ENCODE assay signal across 27 cellular contexts in genomic region chr14:66094001-66094727, GRCh38.
"Had no signal": no experiment of that assay in that cellular context is flagged by ENCODE, and none has a peak within 500 bp of the region (broad histone marks: within the 10 kb centered on the region; RNA-seq: fewer than 3 reads in every experiment).

No MANE protein-coding gene starts in this region.

- H3K4me1 ChIP-seq: parathyroid adenoma, psoas muscle, right lobe of liver, sigmoid colon, spleen, suprapubic skin, testis, tibial artery, transverse colon, upper lobe of left lung, vagina had no signal

- H3K27ac Mint-ChIP-seq: naive thymus-derived CD8-positive, alpha-beta T cell; natural killer cell treated with Interleukin-12 subunit alpha and Interleukin-12 subunit beta and Interleukin-15 and Interleukin-18, amount 100 ng/mL, for 72 hours; nephron progenitor cell; stimulated activated memory B cell treated with anti-CD40 and anti-IgM and Interleukin-4, amounts not matched to agents 10 μg/mL and 1 μg/mL and 100 μg/mL, for 72 hours; stimulated activated naive CD8-positive, alpha-beta T cell treated with anti-CD3 and anti-CD28 coated beads, Interleukin-15, Interleukin-2, amounts not matched to agents 100 ng/mL and 50 ng/mL, for 24 hours had no signal

- H3K27ac ChIP-seq: ovary, parathyroid adenoma, psoas muscle, right lobe of liver, sigmoid colon, spleen, suprapubic skin, testis, tibial artery, transverse colon, upper lobe of left lung, vagina had no signal

- DNase-seq: naive B cell; naive thymus-derived CD8-positive, alpha-beta T cell; nephron progenitor cell; occipital lobe; ovary; psoas muscle; right lobe of liver; sigmoid colon; spleen; stimulated activated CD4-positive, alpha-beta T cell treated with anti-CD3 and anti-CD28 coated beads, Interleukin-12 subunit alpha, Interleukin-12 subunit beta, amount 100 ng/mL, for 4 hours; stimulated activated CD4-positive, alpha-beta T cell treated with anti-CD3 and anti-CD28 coated beads, Interleukin-1b, Interleukin-23, amount 100 ng/mL, for 48 hours; stimulated activated CD4-positive, alpha-beta T cell treated with anti-CD3 and anti-CD28 coated beads, Interleukin-4, amount 100 ng/mL, for 1 hour; stimulated activated CD4-positive, alpha-beta T cell treated with anti-CD3 and anti-CD28 coated beads, Interleukin-4, amount 100 ng/mL, for 4 hours; stimulated activated CD8-positive, alpha-beta memory T cell treated with anti-CD3 and anti-CD28 coated beads, Interleukin-4, amount 100 ng/mL, for 48 hours; stimulated activated naive CD4-positive, alpha-beta T cell; testis; tibial artery; transverse colon had no signal

- H3K27me3 ChIP-seq: ovary, right lobe of liver, sigmoid colon, testis, tibial artery, transverse colon, upper lobe of left lung, vagina had no signal

- H3K9me3 ChIP-seq: ovary, psoas muscle, right lobe of liver, sigmoid colon, spleen, suprapubic skin, testis, tibial artery, transverse colon, upper lobe of left lung, vagina had no signal

- H3K4me3 Mint-ChIP-seq: naive B cell; naive thymus-derived CD8-positive, alpha-beta T cell; natural killer cell treated with Interleukin-12 subunit alpha and Interleukin-12 subunit beta and Interleukin-15 and Interleukin-18, amount 100 ng/mL, for 72 hours; nephron progenitor cell; neural crest cell; stimulated activated memory B cell treated with anti-CD40 and anti-IgM and Interleukin-4, amounts not matched to agents 10 μg/mL and 1 μg/mL and 100 μg/mL, for 72 hours; stimulated activated naive CD8-positive, alpha-beta T cell treated with anti-CD3 and anti-CD28 coated beads, Interleukin-15, Interleukin-2, amounts not matched to agents 100 ng/mL and 50 ng/mL, for 24 hours had no signal

- H3K9me3 Mint-ChIP-seq: naive B cell; naive thymus-derived CD8-positive, alpha-beta T cell; natural killer cell treated with Interleukin-12 subunit alpha and Interleukin-12 subunit beta and Interleukin-15 and Interleukin-18, amount 100 ng/mL, for 72 hours; neural crest cell; stimulated activated memory B cell treated with anti-CD40 and anti-IgM and Interleukin-4, amounts not matched to agents 10 μg/mL and 1 μg/mL and 100 μg/mL, for 72 hours; stimulated activated naive CD8-positive, alpha-beta T cell treated with anti-CD3 and anti-CD28 coated beads, Interleukin-15, Interleukin-2, amounts not matched to agents 100 ng/mL and 50 ng/mL, for 24 hours had no signal

- H3K36me3 ChIP-seq: ovary, right lobe of liver, sigmoid colon, spleen, suprapubic skin, tibial artery, transverse colon, upper lobe of left lung, vagina had no signal

- ATAC-seq: naive thymus-derived CD8-positive, alpha-beta T cell; psoas muscle; stimulated activated memory B cell treated with anti-CD40 and anti-IgM and Interleukin-4, amounts not matched to agents 10 μg/mL and 1 μg/mL and 100 μg/mL, for 72 hours had no signal

- H3K4me1 Mint-ChIP-seq: naive B cell; naive thymus-derived CD8-positive, alpha-beta T cell; stimulated activated memory B cell treated with anti-CD40 and anti-IgM and Interleukin-4, amounts not matched to agents 10 μg/mL and 1 μg/mL and 100 μg/mL, for 72 hours had no signal

- H3K4me3 ChIP-seq: ovary, psoas muscle, right lobe of liver, sigmoid colon, smooth muscle cell, spleen, suprapubic skin, tibial artery, transverse colon, upper lobe of left lung, vagina had no signal

- H3K27me3 Mint-ChIP-seq: naive thymus-derived CD8-positive, alpha-beta T cell; stimulated activated naive CD8-positive, alpha-beta T cell treated with anti-CD3 and anti-CD28 coated beads, Interleukin-15, Interleukin-2, amounts not matched to agents 100 ng/mL and 50 ng/mL, for 24 hours had no signal
